In the genomic region with DNA sequence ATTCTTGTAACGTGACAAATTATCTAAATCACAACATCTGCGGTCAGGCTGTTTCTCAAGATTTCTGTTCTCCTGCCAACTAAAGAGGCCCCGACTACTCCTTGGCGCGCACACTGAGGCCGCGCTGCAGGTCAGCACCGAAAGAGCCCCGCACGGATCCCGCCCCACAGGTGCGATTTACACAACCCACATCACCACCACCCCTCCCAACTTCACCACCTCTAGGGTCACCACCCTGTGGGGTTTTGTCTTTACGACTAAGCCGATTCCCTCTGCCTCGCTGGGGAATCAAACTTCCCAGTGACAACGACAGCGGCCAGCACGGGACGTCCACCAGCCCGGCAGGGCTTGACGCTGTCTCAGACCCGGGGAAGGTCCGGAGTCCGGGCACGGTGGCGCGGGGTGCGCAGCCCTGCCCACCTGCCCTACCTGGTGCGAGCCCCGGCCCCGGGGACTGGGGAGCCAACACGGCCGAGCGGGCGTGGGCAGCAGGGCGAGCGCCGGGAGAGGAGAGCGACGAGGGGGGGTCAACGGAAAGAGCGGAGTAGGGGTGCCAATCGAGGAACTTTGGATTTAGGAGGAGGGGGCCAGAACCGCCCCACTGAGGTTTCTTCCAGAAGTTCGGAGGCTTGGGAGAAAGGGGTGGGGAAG, we compare ENCODE assay signal across 8 cellular contexts. TPM values are rescaled to one million over a fixed set of nuclear protein-coding genes. Genes with fewer than 3 reads are reported as not detected.
A peak's percentile ranks its signal among the peaks of the same experiment; 100 is the strongest.
DNase-seq lines count a peak whose midpoint lies in the region; ATAC-seq, FAIRE-seq and TF ChIP-seq lines count a peak whose summit lies in the region.

No MANE protein-coding gene starts in this region.

- peak; percentile 55 for DNase-seq in Caki2 (ENCODE audit: low read depth)
- peak; percentile 8 for DNase-seq in HCT116 (ENCODE audit: low read depth, low spot score)
- DNase-seq in RWPE2 (ENCODE audit: low spot score), result no peak
- DNase-seq in central memory CD8-positive, alpha-beta T cell (ENCODE audit: low spot score in 2 of 2), result no peak
- DNase-seq in HepG2 (ENCODE audit: low spot score), result no peak
- peak in 1 of 2 donors; percentile 81 for DNase-seq in suprapubic skin (ENCODE audit: low spot score in 2 of 2)
- no peak for DNase-seq in MV-4-11 (lab: John Stamatoyannopoulos, UW)

- ATAC-seq in HCT116 (peak; percentile 41), RWPE2 (ENCODE audit: low read depth) (peak; percentile 31), HepG2 (peak; percentile 79), GM21367 (IDR thresholded peaks at IDR 0.05; ENCODE audit: unreplicated experiment) (no peak)
- ATAC-seq in central memory CD8-positive, alpha-beta T cell (replicated peaks; ENCODE audit: extremely low read depth, poor library complexity, severe bottlenecking), result peak; percentile 9

- H3K36me3 ChIP-seq in HCT116 (ENCODE audit: control insufficient read depth in 1 of 2, insufficient read depth in 2 of 2, low read length in 2 of 2) (no peaks in the 10 kb centered on the region), RWPE2 (ENCODE audit: low read depth) (peaks cover 15% of the 10 kb centered on the region), HepG2 (replicated peaks in 1 of 2; ENCODE audit: control insufficient read depth in 1 of 2, insufficient read depth in 2 of 2, low read length in 2 of 2) (no peaks in the 10 kb centered on the region), suprapubic skin (no peaks in the 10 kb centered on the region)

- H3K27me3 ChIP-seq in HCT116 (ENCODE audit: insufficient read depth, low read length) (no peaks in the 10 kb centered on the region), RWPE2 (ENCODE audit: insufficient read depth, poor library complexity, severe bottlenecking) (no peaks in the 10 kb centered on the region), HepG2 (ENCODE audit: control insufficient read depth in 1 of 2, insufficient read depth in 2 of 2, low read length in 2 of 2) (peaks cover 0 to 4% of the 10 kb centered on the region in 2 experiments; a peak in 2 of 5 replicates), suprapubic skin (no peaks in the 10 kb centered on the region)

- TF ChIP-seq RAD21 in HCT116 (IDR thresholded peaks at IDR 0.05; ENCODE audit: low read depth) (no peak), HepG2 (CRISPR knock-in tag; IDR thresholded peaks at IDR 0.05) (no peak)

- no TSS peak for BruUV-seq in HCT116 (replicated peaks; lab: Mats Ljungman, UMichigan)
- BruUV-seq in HepG2 (replicated peaks; lab: Mats Ljungman, UMichigan), result TSS peak; percentile 46

- H3K79me2 ChIP-seq in HCT116 (ENCODE audit: insufficient read depth, low read length) (peaks cover 45% of the 10 kb centered on the region), HepG2 (ENCODE audit: insufficient read depth, low read length) (peaks cover 34% of the 10 kb centered on the region)

- H3K27ac Mint-ChIP-seq in central memory CD8-positive, alpha-beta T cell (ENCODE audit: low read depth), result no peak overlapping the region

- RAD21 ChIA-PET in HCT116 (lab: Charles Lee; ENCODE audit: low non-redundant PET in 1 of 2, low total read pairs in 2 of 2, uncharacterized antibody in 2 of 2, unreplicated experiment in 2 of 2), result no interaction called here

- TF ChIP-seq POLR2A in HCT116 (IDR thresholded peaks at IDR 0.05; ENCODE audit: borderline replicate concordance, extremely low read depth, insufficient read depth, insufficient read length) (no peak), HepG2 (IDR thresholded peaks at IDR 0.05; ENCODE audit: insufficient read depth in 1 of 2, low read depth in 2 of 2, low read length in 2 of 2) (no peak), suprapubic skin (IDR thresholded peaks at IDR 0.05) (peak in 1 of 2 donors; percentile 19)

- H3K27me3 Mint-ChIP-seq in central memory CD8-positive, alpha-beta T cell, result peaks cover 82% of the 10 kb centered on the region

- H3K9ac ChIP-seq in HCT116 (ENCODE audit: low read length) (peak overlapping the region; percentile 91), HepG2 (ENCODE audit: insufficient read depth, low read depth, low read length) (peak overlapping the region; percentile 75)

- no peak for FAIRE-seq in HepG2 (lab: Jason Lieb, UNC)

- TF ChIP-seq CTCF in HCT116 (IDR thresholded peaks at IDR 0.05 in 2 of 3, conservative IDR thresholded peaks at IDR 0.05 in 1 of 3; ENCODE audit: borderline replicate concordance in 1 of 3, insufficient read depth in 1 of 3, low read depth in 2 of 3, low read length in 2 of 3) (no peak), RWPE2 (IDR thresholded peaks at IDR 0.05; ENCODE audit: poor library complexity, severe bottlenecking) (no peak), HepG2 (CRISPR knock-in tag; IDR thresholded peaks at IDR 0.05) (no peak; the same call in 1 of the 2 replicates), suprapubic skin (IDR thresholded peaks at IDR 0.05) (no peak)

- no peaks in the 10 kb centered on the region for H3K9me3 Mint-ChIP-seq in central memory CD8-positive, alpha-beta T cell

- H2AFZ ChIP-seq in HCT116 (ENCODE audit: low read depth, low read length, poor library complexity, severe bottlenecking), result no peak overlapping the region
- H2AFZ ChIP-seq in HepG2 (ENCODE audit: low read length), result no peak overlapping the region

- CTCF ChIA-PET in HCT116 (lab: Charles Lee), result no interaction called here
- CTCF ChIA-PET in HepG2 (lab: Yijun Ruan, JAX; ENCODE audit: low intra/inter-chr PET ratio, low total read pairs), result no interaction called here

- H3K4me1 ChIP-seq in HCT116 (ENCODE audit: control insufficient read depth in 1 of 2, insufficient read depth in 2 of 2, low read length in 2 of 2) (peaks cover 14 to 25% of the 10 kb centered on the region in 2 experiments), RWPE2 (ENCODE audit: insufficient read depth, poor library complexity, severe bottlenecking) (peaks cover 20% of the 10 kb centered on the region), HepG2 (ENCODE audit: insufficient read depth, low read length) (peaks cover 57% of the 10 kb centered on the region), suprapubic skin (peaks cover 39% of the 10 kb centered on the region)

- intact Hi-C loops in HCT116 (cut with micrococcal nuclease) (loop anchor here (5.0 kb wide), 1 partner anchor 50 kb away; no protein-coding TSS in a partner anchor), HepG2 (cut with micrococcal nuclease; ENCODE audit: unreplicated experiment) (no loop called here)

- H3K27ac ChIP-seq in HCT116 (ENCODE audit: low read depth, low read length), result peak overlapping the region; percentile 88
- peak overlapping the region; percentile 87 for H3K27ac ChIP-seq in RWPE2 (ENCODE audit: poor library complexity, severe bottlenecking)
- peak overlapping the region; percentile 89 for H3K27ac ChIP-seq in HepG2 (ENCODE audit: extremely low read length, insufficient read depth, low read length)
- H3K27ac ChIP-seq in suprapubic skin, result peak overlapping the region; percentile 97

- peaks cover 6% of the 10 kb centered on the region for H3K4me1 Mint-ChIP-seq in central memory CD8-positive, alpha-beta T cell

- under 1% methylated on average over 41 of the region's 45 CpGs for WGBS in HepG2 (ENCODE audit: low lambda C conversion rate)
- WGBS in suprapubic skin, result under 1% methylated on average over 42 of the region's 45 CpGs

- H3K4me3 Mint-ChIP-seq in central memory CD8-positive, alpha-beta T cell, result peak overlapping the region; percentile 71

- in situ Hi-C loops in Caki2 (cut with HindIII; ENCODE audit: low pct_unique_long_range_greater_than_20kb, low sequenced_read_pairs), result no loop called here
- in situ Hi-C loops in HepG2 (cut with HindIII; ENCODE audit: extremely low pct_ligation_motif_present, low pct_unique_long_range_greater_than_20kb), result no loop called here

- POLR2A ChIA-PET in HCT116 (lab: Charles Lee) (no interaction called here), HepG2 (lab: Yijun Ruan, JAX) (no interaction called here)

- H4K20me1 ChIP-seq in HCT116 (ENCODE audit: insufficient read depth) (no peaks in the 10 kb centered on the region), HepG2 (ENCODE audit: insufficient read depth, low read length) (no peaks in the 10 kb centered on the region)

- no peaks in the 10 kb centered on the region for H3K9me2 ChIP-seq in HCT116 (ENCODE audit: insufficient read depth)

- no peaks in the 10 kb centered on the region for H3K9me3 ChIP-seq in HCT116 (ENCODE audit: control insufficient read depth in 1 of 2, insufficient read depth in 1 of 2, low read depth in 1 of 2, low read length in 2 of 2)
- H3K9me3 ChIP-seq in RWPE2 (ENCODE audit: severe bottlenecking), result no peaks in the 10 kb centered on the region
- no peaks in the 10 kb centered on the region for H3K9me3 ChIP-seq in HepG2 (ENCODE audit: low read length)
- no peaks in the 10 kb centered on the region for H3K9me3 ChIP-seq in suprapubic skin

- H3K4me3 ChIP-seq in HCT116 (replicated peaks in 1 of 2; ENCODE audit: low read depth in 1 of 2, low read length in 2 of 2) (peak overlapping the region; percentile 81 to 92), RWPE2 (ENCODE audit: severe bottlenecking) (peak overlapping the region; percentile 78), HepG2 (replicated peaks in 1 of 3; ENCODE audit: insufficient read depth in 1 of 3, low read depth in 2 of 3, low read length in 3 of 3) (peak overlapping the region; percentile 82 to 89 (median 88)), suprapubic skin (peak overlapping the region; percentile 97)

- no peaks in the 10 kb centered on the region for H3K36me3 Mint-ChIP-seq in central memory CD8-positive, alpha-beta T cell (ENCODE audit: insufficient read depth)

- H3K4me2 ChIP-seq in HCT116 (ENCODE audit: low read length), result peak overlapping the region; percentile 73
- H3K4me2 ChIP-seq in HepG2 (ENCODE audit: low read depth, low read length), result peak overlapping the region; percentile 90

- TF ChIP-seq EP300 in HepG2 (IDR thresholded peaks at IDR 0.05; ENCODE audit: low read depth in 2 of 2, low read length in 2 of 2), result no peak
- no peak for TF ChIP-seq EP300 in HepG2 (CRISPR knock-in tag; IDR thresholded peaks at IDR 0.05; ENCODE audit: borderline replicate concordance)
- no peak for TF ChIP-seq EP300 in suprapubic skin (IDR thresholded peaks at IDR 0.05)

RNA-seq across cellular contexts. Expression of a gene that starts 0.8 kb away (rescaled TPM):
- 8.0 and 16.2 TPM in 2 replicates for total RNA-seq in Caki2 (2014; rRNA removed; shearing (Covaris generic); ENCODE audit: low replicate concordance)
- total RNA-seq in HCT116 (2021; ENCODE audit: unreplicated experiment) (47.4 TPM), HepG2 (2016; rRNA removed; fragmentation: Illumina TruSeq; extraction: Trizol) (17.8 and 22.1 TPM in 2 replicates), suprapubic skin (10 to 100 TPM; 23.4 to 97.8 (median 27.2) TPM)
- 54.6 and 59.5 TPM in 2 replicates for polyA plus RNA-seq in HCT116 (2012)
- total RNA-seq in HepG2 (2016; cell fraction: cytosol; rRNA removed; fragmentation: Illumina TruSeq; extraction: Trizol; ENCODE audit: low read depth), result 14.4 and 18.1 TPM in 2 replicates
- 19.7 and 21.3 TPM in 2 replicates for total RNA-seq in HepG2 (2016; cell fraction: insoluble cytoplasmic fraction; rRNA removed; fragmentation: Illumina TruSeq; extraction: Trizol)
- total RNA-seq in HepG2 (2016; cell fraction: membrane; rRNA removed; fragmentation: Illumina TruSeq; extraction: Trizol), result 7.7 and 8.4 TPM in 2 replicates
- total RNA-seq in HepG2 (2016; cell fraction: nucleus; rRNA removed; fragmentation: Illumina TruSeq; extraction: Trizol), result 36.5 and 36.9 TPM in 2 replicates
- polyA plus RNA-seq in HepG2 (2011; rRNA removed), result 33.5 and 39.2 TPM in 2 replicates
- polyA plus RNA-seq in HepG2 (2011; cell fraction: cytosol; rRNA removed), result 12.5 and 15.3 TPM in 2 replicates
- 35.7 and 38.2 TPM in 2 replicates for polyA plus RNA-seq in HepG2 (2011; cell fraction: nucleus; rRNA removed)
- polyA plus RNA-seq in HepG2 (2012), result 27.2 and 36.9 TPM in 2 replicates
- 0.66 and 0.80 TPM in 2 replicates for polyA plus RNA-seq in HepG2 (2016; cell fraction: cytosol; fragmentation: Illumina TruSeq; extraction: Trizol; ENCODE audit: low read depth)
- polyA plus RNA-seq in HepG2 (2016; cell fraction: insoluble cytoplasmic fraction; fragmentation: Illumina TruSeq; extraction: Trizol; ENCODE audit: low read depth), result 10.1 and 14.0 TPM in 2 replicates
- polyA plus RNA-seq in HepG2 (2016; cell fraction: membrane; fragmentation: Illumina TruSeq; extraction: Trizol; ENCODE audit: low read depth), result 2.0 TPM in 2 replicates
- polyA plus RNA-seq in HepG2 (2016; cell fraction: nucleus; fragmentation: Illumina TruSeq; extraction: Trizol; ENCODE audit: insufficient read depth, low read depth), result 40.1 and 43.4 TPM in 2 replicates
- polyA minus RNA-seq in HepG2 (2011; rRNA and poly(A)+ RNA removed; ENCODE audit: low replicate concordance), result 60.8 and 71.4 TPM in 2 replicates
- polyA minus RNA-seq in HepG2 (2011; cell fraction: cytosol; rRNA and poly(A)+ RNA removed), result 20.9 and 27.9 TPM in 2 replicates
- polyA minus RNA-seq in HepG2 (2011; cell fraction: nucleus; rRNA and poly(A)+ RNA removed), result 93.1 and 97.1 TPM in 2 replicates

Comparison
In these comparisons a context has a peak if more than half of its experiments do, and no peak if none do; other contexts are left out.
1. DNase-seq: peak in Caki2 (single experiment) and HCT116 (single experiment); none in RWPE2 (single experiment), central memory CD8-positive, alpha-beta T cell (0 of 2), HepG2 (single experiment) and MV-4-11 (single experiment).
2. Peak in every context shown above with its lines, with median percentiles within 50 percentile points of each other: H3K27ac ChIP-seq and H3K4me3 ChIP-seq.